22 cellular contexts compared by ENCODE assay signal in genomic region chr18:27854631-27855030, GRCh38.
"Had no signal": no experiment of that assay in that cellular context is flagged by ENCODE, and none has a peak within 500 bp of the region (broad histone marks: within the 10 kb centered on the region; RNA-seq: fewer than 3 reads in every experiment).

No MANE protein-coding gene starts in this region.

- H3K9me3 ChIP-seq: ovary, right atrium auricular region, right lobe of liver, stomach, testis, thyroid gland, transverse colon, upper lobe of left lung, vagina had no signal

- H3K4me1 ChIP-seq: right atrium auricular region, right lobe of liver, stomach, testis, thyroid gland, transverse colon, upper lobe of left lung, vagina had no signal

- H3K36me3 ChIP-seq: left ventricle myocardium inferior, ovary, right atrium auricular region, right lobe of liver, stomach, thyroid gland, transverse colon, upper lobe of left lung, vagina had no signal

- ATAC-seq: natural killer cell; right lobe of liver; stimulated activated naive B cell treated with anti-CD40 and anti-IgM and Interleukin-4, amounts not matched to agents 10 μg/mL and 1 μg/mL and 100 μg/mL, for 72 hours; stimulated activated naive CD8-positive, alpha-beta T cell treated with anti-CD3 and anti-CD28 coated beads, Interleukin-15, Interleukin-2, amounts not matched to agents 100 U/mL and 50 U/mL, for 24 hours had no signal

- DNase-seq: islet precursor cell; left ventricle myocardium inferior; mesendoderm; naive B cell; natural killer cell; nephron progenitor cell; ovary; right lobe of liver; stimulated activated CD4-positive, alpha-beta T cell treated with anti-CD3 and anti-CD28 coated beads, Interleukin-12 subunit alpha, Interleukin-12 subunit beta, amount 100 ng/mL, for 4 hours; stimulated activated CD4-positive, alpha-beta T cell treated with anti-CD3 and anti-CD28 coated beads, Interleukin-15, amount 100 ng/mL, for 24 hours; stimulated activated CD4-positive, alpha-beta T cell treated with anti-CD3 and anti-CD28 coated beads, Interleukin-2, amount 100 ng/mL, for 24 hours; stimulated activated CD4-positive, alpha-beta T cell treated with anti-CD3 and anti-CD28 coated beads, Interleukin-4, amount 100 ng/mL, for 1 hour; stimulated activated naive B cell treated with anti-CD40 and anti-IgM and Interleukin-4, amounts not matched to agents 10 μg/mL and 1 μg/mL and 100 μg/mL, for 72 hours; stimulated activated naive CD8-positive, alpha-beta T cell treated with anti-CD3 and anti-CD28 coated beads, Interleukin-15, Interleukin-2, amounts not matched to agents 100 U/mL and 50 U/mL, for 24 hours; stomach; testis; thyroid gland; transverse colon; upper lobe of left lung had no signal

- H3K27me3 ChIP-seq: ovary, right atrium auricular region, right lobe of liver, stomach, testis, thyroid gland, transverse colon, upper lobe of left lung, vagina had no signal

- H3K27ac ChIP-seq: left ventricle myocardium inferior, ovary, right atrium auricular region, right lobe of liver, stomach, testis, thyroid gland, transverse colon, upper lobe of left lung, vagina had no signal

- H3K4me3 ChIP-seq: left ventricle myocardium inferior, lung, ovary, right atrium auricular region, right lobe of liver, stomach, testis, thyroid gland, transverse colon, upper lobe of left lung, vagina had no signal
